ENCODE assay signal across 10 cellular contexts in genomic region chr9:129888809-129889460, GRCh38. TPM values are rescaled to one million over a fixed set of nuclear protein-coding genes. Genes with fewer than 3 reads are reported as not detected.
DNase-seq lines count a peak whose midpoint lies in the region; ATAC-seq and TF ChIP-seq lines count a peak whose summit lies in the region.
"Had no signal": no experiment of that assay in that cellular context is flagged by ENCODE, and none has a peak within 500 bp of the region (broad histone marks: within the 10 kb centered on the region; RNA-seq: fewer than 3 reads in every experiment).

No MANE protein-coding gene starts in this region.

- peak; percentile 52 for DNase-seq in activated CD4-positive, alpha-beta T cell treated with anti-CD3 and anti-CD28 coated beads for 48 hours
- DNase-seq in activated CD4-positive, alpha-beta T cell treated with anti-CD3 and anti-CD28 coated beads for 1 hour, result no peak
- peak; percentile 87 for DNase-seq in spleen
- no peak for DNase-seq in RPMI8226
- no peak for DNase-seq in NCI-H187 treated with DMSO at 0.1 percent for 48 hours (lab: John Stamatoyannopoulos, UW)
- no peak for DNase-seq in foreskin keratinocyte
- DNase-seq: 8988T, SK-N-SH had no signal

- peak overlapping the region; percentile 99 for H3K27ac Mint-ChIP-seq in activated naive CD4-positive, alpha-beta T cell treated with anti-CD3 and anti-CD28 coated beads, Interleukin-2, amount 50 U/mL, for 24 hours

- H3K9me3 Mint-ChIP-seq in activated naive CD4-positive, alpha-beta T cell treated with anti-CD3 and anti-CD28 coated beads, Interleukin-2, amount 50 U/mL, for 24 hours, result no peaks in the 10 kb centered on the region

- TF ChIP-seq POLR2A in spleen (IDR thresholded peaks at IDR 0.05), result no peak

- peak overlapping the region in 7 of 8 donors; percentile 17 to 72 (median 30) for H3K4me3 ChIP-seq in spleen

- peaks cover 16% of the 10 kb centered on the region for H3K36me3 Mint-ChIP-seq in activated naive CD4-positive, alpha-beta T cell treated with anti-CD3 and anti-CD28 coated beads, Interleukin-2, amount 50 U/mL, for 24 hours

- H3K4me3 Mint-ChIP-seq in activated naive CD4-positive, alpha-beta T cell treated with anti-CD3 and anti-CD28 coated beads, Interleukin-2, amount 50 U/mL, for 24 hours, result peak overlapping the region; percentile 89

- peaks cover 79% of the 10 kb centered on the region for H3K4me1 Mint-ChIP-seq in activated naive CD4-positive, alpha-beta T cell treated with anti-CD3 and anti-CD28 coated beads, Interleukin-2, amount 50 U/mL, for 24 hours

- peak overlapping the region; percentile 86 to 96 (median 92) for H3K27ac ChIP-seq in spleen
- no peak overlapping the region for H3K27ac ChIP-seq in foreskin keratinocyte

- TF ChIP-seq CTCF in spleen (IDR thresholded peaks at IDR 0.05 in 8 of 11, conservative IDR thresholded peaks at IDR 0.05 in 3 of 11), result no peak
- TF ChIP-seq CTCF in foreskin keratinocyte (conservative IDR thresholded peaks at IDR 0.05), result no peak

- H3K36me3 ChIP-seq in spleen, result peaks cover 0 to 29% (median 0%) of the 10 kb centered on the region in 6 donors

- 30 to 49% (median 38%) methylated on average over 22 to 23 of the region's 23 CpGs for WGBS in spleen, 5 donors

- H3K9me3 ChIP-seq in spleen, result no peaks in the 10 kb centered on the region
- H3K9me3 ChIP-seq: SK-N-SH had no signal

- peak; percentile 8 for ATAC-seq in HG03280 (IDR thresholded peaks at IDR 0.05; ENCODE audit: unreplicated experiment)
- no peak for ATAC-seq in foreskin keratinocyte

- no peaks in the 10 kb centered on the region for H3K27me3 Mint-ChIP-seq in activated naive CD4-positive, alpha-beta T cell treated with anti-CD3 and anti-CD28 coated beads, Interleukin-2, amount 50 U/mL, for 24 hours

- H3K27me3 ChIP-seq in spleen (replicated peaks in 1 of 7) (no peaks in the 10 kb centered on the region), foreskin keratinocyte (no peaks in the 10 kb centered on the region)

- H3K4me1 ChIP-seq in spleen (peaks cover 72 to 100% (median 94%) of the 10 kb centered on the region in 6 donors), foreskin keratinocyte (no peaks in the 10 kb centered on the region)

- intact Hi-C loops in spleen (cut with DNase I; ENCODE audit: low total_unique reads), result loop anchor here (5.0 to 10.0 kb wide), 3 partner anchors 76 to 213 kb away; partner anchors contain the start of gene FNBP1

RNA-seq across cellular contexts. Expression of gene USP20, which starts 53.7 kb away (rescaled TPM):
- 10 to 100 TPM; 29.7 to 55.3 (median 39.4) TPM for total RNA-seq in spleen
- polyA plus RNA-seq in spleen, result 10 to 100 TPM; 38.1 to 83.7 (median 67.6) TPM
- total RNA-seq in foreskin keratinocyte, result 8.3 and 8.6 TPM in 2 replicates
- 9.4 and 10.4 TPM in 2 replicates for polyA plus RNA-seq in foreskin keratinocyte

RNA-seq across cellular contexts. Expression of gene C9orf78, which starts 53.9 kb away (rescaled TPM):
- 100 to 1,000 TPM in 1 of 7 donors, 10 to 100 TPM in 6; 35.6 to 105 (median 47.3) TPM for total RNA-seq in spleen
- 10 to 100 TPM; 51.5 to 68.9 (median 66.3) TPM for polyA plus RNA-seq in spleen
- 45.5 and 50.4 TPM in 2 replicates for total RNA-seq in foreskin keratinocyte
- polyA plus RNA-seq in foreskin keratinocyte, result 52.7 and 54.2 TPM in 2 replicates

Comparison
In these comparisons a context has a peak if more than half of its experiments do, and no peak if none do; other contexts are left out.
1. DNase-seq: peak in activated CD4-positive, alpha-beta T cell treated with anti-CD3 and anti-CD28 coated beads for 48 hours (single experiment) and spleen (single experiment); none in activated CD4-positive, alpha-beta T cell treated with anti-CD3 and anti-CD28 coated beads for 1 hour (single experiment), RPMI8226 (single experiment), NCI-H187 treated with DMSO at 0.1 percent for 48 hours (single experiment) and foreskin keratinocyte (0 of 2).